ENCODE assay signal across 1 cellular context in the genomic region with DNA sequence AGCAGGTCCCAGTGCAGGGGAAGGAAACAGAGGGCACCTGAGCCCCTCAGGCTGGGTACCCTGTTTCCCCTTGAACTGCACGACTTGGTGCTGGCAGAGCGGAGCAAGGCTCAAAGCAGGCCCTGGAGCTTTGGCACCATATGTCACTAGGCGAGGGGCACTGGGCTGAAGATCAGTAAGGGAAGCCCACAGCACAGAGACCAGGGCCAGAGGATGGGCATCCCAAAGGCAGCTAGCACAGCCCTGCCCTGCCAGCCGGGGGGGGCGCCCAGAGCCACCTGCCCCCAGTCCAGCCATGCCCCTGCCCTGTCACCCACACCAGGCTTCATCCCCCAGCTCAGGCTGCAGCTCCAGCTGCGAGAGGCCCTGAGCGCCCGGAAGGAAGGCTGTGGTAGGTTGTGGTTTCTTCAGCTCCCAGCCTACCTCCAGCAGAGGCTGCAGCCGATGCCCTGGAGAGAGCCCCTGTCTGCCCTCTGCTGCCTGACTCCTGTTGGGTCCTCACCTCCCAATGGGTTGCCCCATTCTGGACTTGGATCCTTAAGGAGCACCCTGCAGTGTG.
TF ChIP-seq lines count a peak whose summit lies in the region.

No MANE protein-coding gene starts in this region.

TF ChIP-seq in IMR-90, 13 proteins besides CTCF, POLR2A, EP300 and RAD21:
- TF ChIP-seq CHD1 (IDR thresholded peaks at IDR 0.05; ENCODE audit: low read depth, low read length) = no peak
- no peak for TF ChIP-seq CEBPB (IDR thresholded peaks at IDR 0.05; ENCODE audit: low read depth, low read length)
- TF ChIP-seq MXI1 (IDR thresholded peaks at IDR 0.05; ENCODE audit: borderline replicate concordance, low read depth, low read length) = no peak
- TF ChIP-seq BHLHE40 (IDR thresholded peaks at IDR 0.05; ENCODE audit: low read depth, low read length) = no peak
- no peak for TF ChIP-seq NFE2L2 (IDR thresholded peaks at IDR 0.05; ENCODE audit: low read depth, low read length)
- TF ChIP-seq RCOR1 (IDR thresholded peaks at IDR 0.05; ENCODE audit: insufficient replicate concordance, low read length) = no peak
- TF ChIP-seq RFX5 (IDR thresholded peaks at IDR 0.05; ENCODE audit: low read depth, low read length) = no peak
